ENCODE assay signal across 10 cellular contexts in the genomic region with DNA sequence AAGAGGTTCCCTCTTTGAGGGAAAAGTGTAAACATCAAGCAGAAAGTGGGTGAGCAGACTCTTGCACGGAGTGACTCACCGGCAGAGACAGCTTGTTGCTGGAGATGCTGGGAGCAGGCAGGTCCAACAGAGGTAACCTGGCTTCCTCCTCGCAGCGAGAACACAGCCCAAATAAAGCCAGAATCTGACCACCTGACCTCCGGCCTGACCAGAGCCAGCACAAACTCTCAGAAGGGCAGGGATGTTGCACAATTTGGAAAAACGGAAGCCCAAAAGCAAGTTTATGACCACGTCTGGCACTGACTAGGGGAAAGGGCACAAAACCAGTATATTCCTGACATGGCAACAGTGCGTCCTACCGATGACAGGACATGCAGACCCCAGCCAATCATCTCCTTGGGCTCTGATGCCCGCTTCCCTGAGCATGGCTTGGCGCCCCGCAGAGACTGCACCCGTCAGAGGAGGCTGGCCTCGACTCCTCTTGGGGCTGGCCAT. TPM values are rescaled to one million over a fixed set of nuclear protein-coding genes. Genes with fewer than 3 reads are reported as not detected.
DNase-seq lines count a peak whose midpoint lies in the region; ATAC-seq and TF ChIP-seq lines count a peak whose summit lies in the region.
"Had no signal": no experiment of that assay in that cellular context is flagged by ENCODE, and none has a peak within 500 bp of the region (broad histone marks: within the 10 kb centered on the region; RNA-seq: fewer than 3 reads in every experiment).

No MANE protein-coding gene starts in this region.

- H2AFZ ChIP-seq in hepatocyte: no peak overlapping the region

- H4K20me1 ChIP-seq in hepatocyte (ENCODE audit: insufficient read depth, poor library complexity, severe bottlenecking): no peaks in the 10 kb centered on the region

- H3K27ac ChIP-seq in hepatocyte (no peak overlapping the region), subcutaneous abdominal adipose tissue (ENCODE audit: low read depth, low read length) (no peak overlapping the region)

- H3K4me2 ChIP-seq in hepatocyte: peak overlapping the region; percentile 10

- 85% methylated on average over 14 of the region's 14 CpGs for WGBS in hepatocyte (ENCODE audit: low lambda C conversion rate, missing lambda C conversion rate)

- H3K4me3 ChIP-seq in hepatocyte (no peak overlapping the region), subcutaneous abdominal adipose tissue (ENCODE audit: low read depth in 1 of 5, low read length in 5 of 5) (peak overlapping the region in 3 of 5 donors; percentile 1 to 61 (median 48))

- ATAC-seq in HG03039 (IDR thresholded peaks at IDR 0.05; ENCODE audit: unreplicated experiment) (no peak), GM18873 (IDR thresholded peaks at IDR 0.05; ENCODE audit: low FRiP score, unreplicated experiment) (no peak), GM21717 (IDR thresholded peaks at IDR 0.05; ENCODE audit: unreplicated experiment) (no peak)
- ATAC-seq: activated T-cell treated with anti-CD3 and anti-CD28 coated beads, Interleukin-2, amount 50 U/mL, for 4 hours had no signal

- peaks cover 82% of the 10 kb centered on the region for H3K79me2 ChIP-seq in hepatocyte

- H3K9me2 ChIP-seq in hepatocyte (replicated peaks; ENCODE audit: insufficient read depth): no peaks in the 10 kb centered on the region

- peak overlapping the region in 1 of 5 donors; percentile 29 for H3K9ac ChIP-seq in subcutaneous abdominal adipose tissue (ENCODE audit: low read length in 5 of 5)

- H3K27me3 ChIP-seq in hepatocyte (no peaks in the 10 kb centered on the region), subcutaneous abdominal adipose tissue (ENCODE audit: control insufficient read depth in 5 of 5, insufficient read depth in 4 of 5, low read length in 5 of 5) (no peaks in the 10 kb centered on the region)

- H3K36me3 ChIP-seq in hepatocyte (replicated peaks; ENCODE audit: insufficient read depth, low read depth) (no peaks in the 10 kb centered on the region), subcutaneous abdominal adipose tissue (ENCODE audit: control insufficient read depth in 5 of 5, insufficient read depth in 5 of 5, low read length in 5 of 5) (no peaks in the 10 kb centered on the region)

- TF ChIP-seq CTCF in hepatocyte (IDR thresholded peaks at IDR 0.05; ENCODE audit: poor library complexity): no peak

- H3K9me3 ChIP-seq in hepatocyte (ENCODE audit: low read depth) (no peaks in the 10 kb centered on the region), subcutaneous abdominal adipose tissue (ENCODE audit: control insufficient read depth in 5 of 5, low read length in 5 of 5) (no peaks in the 10 kb centered on the region)

- H3K4me1 ChIP-seq in hepatocyte (ENCODE audit: insufficient read depth) (peaks cover 14% of the 10 kb centered on the region), subcutaneous abdominal adipose tissue (ENCODE audit: control insufficient read depth in 5 of 5, insufficient read depth in 5 of 5, low read length in 5 of 5) (peaks cover 0 to 39% (median 32%) of the 10 kb centered on the region in 5 donors)

- DNase-seq in HuH-7 (ENCODE audit: low spot score) (peak; percentile 23), anterior cingulate cortex (lab: John Stamatoyannopoulos, UW) (peak in 31 of 58 donors; percentile 10 to 73 (median 26)), hepatocyte (ENCODE audit: low spot score) (peak; percentile 45)
- no peak for DNase-seq in activated naive CD4-positive, alpha-beta T cell (lab: John Stamatoyannopoulos, UW)
- DNase-seq: activated T-cell treated with anti-CD3 and anti-CD28 coated beads, Interleukin-2, amount 50 U/mL, for 4 hours; NCI-H1694 had no signal

RNA-seq across cellular contexts. Expression of gene SMCO4, which starts 5.4 kb away (rescaled TPM):
- 23.5 and 36.1 TPM in 2 replicates for total RNA-seq in hepatocyte
- 59.6 and 60.9 TPM in 2 replicates for polyA plus RNA-seq in hepatocyte

Comparison
In these comparisons a context has a peak if more than half of its experiments do, and no peak if none do; other contexts are left out.
1. DNase-seq: peak in HuH-7 (single experiment), anterior cingulate cortex (31 of 58) and hepatocyte (single experiment); none in activated naive CD4-positive, alpha-beta T cell (0 of 4).